In genomic region chr5:132424167-132424935, GRCh38 we compare ENCODE assay signal across 1 cellular context.
TF ChIP-seq lines count a peak whose summit lies in the region.

No MANE protein-coding gene starts in this region.

TF ChIP-seq in K562, 482 proteins besides CTCF, POLR2A, EP300 and RAD21:
- TF ChIP-seq, protein P1, sequence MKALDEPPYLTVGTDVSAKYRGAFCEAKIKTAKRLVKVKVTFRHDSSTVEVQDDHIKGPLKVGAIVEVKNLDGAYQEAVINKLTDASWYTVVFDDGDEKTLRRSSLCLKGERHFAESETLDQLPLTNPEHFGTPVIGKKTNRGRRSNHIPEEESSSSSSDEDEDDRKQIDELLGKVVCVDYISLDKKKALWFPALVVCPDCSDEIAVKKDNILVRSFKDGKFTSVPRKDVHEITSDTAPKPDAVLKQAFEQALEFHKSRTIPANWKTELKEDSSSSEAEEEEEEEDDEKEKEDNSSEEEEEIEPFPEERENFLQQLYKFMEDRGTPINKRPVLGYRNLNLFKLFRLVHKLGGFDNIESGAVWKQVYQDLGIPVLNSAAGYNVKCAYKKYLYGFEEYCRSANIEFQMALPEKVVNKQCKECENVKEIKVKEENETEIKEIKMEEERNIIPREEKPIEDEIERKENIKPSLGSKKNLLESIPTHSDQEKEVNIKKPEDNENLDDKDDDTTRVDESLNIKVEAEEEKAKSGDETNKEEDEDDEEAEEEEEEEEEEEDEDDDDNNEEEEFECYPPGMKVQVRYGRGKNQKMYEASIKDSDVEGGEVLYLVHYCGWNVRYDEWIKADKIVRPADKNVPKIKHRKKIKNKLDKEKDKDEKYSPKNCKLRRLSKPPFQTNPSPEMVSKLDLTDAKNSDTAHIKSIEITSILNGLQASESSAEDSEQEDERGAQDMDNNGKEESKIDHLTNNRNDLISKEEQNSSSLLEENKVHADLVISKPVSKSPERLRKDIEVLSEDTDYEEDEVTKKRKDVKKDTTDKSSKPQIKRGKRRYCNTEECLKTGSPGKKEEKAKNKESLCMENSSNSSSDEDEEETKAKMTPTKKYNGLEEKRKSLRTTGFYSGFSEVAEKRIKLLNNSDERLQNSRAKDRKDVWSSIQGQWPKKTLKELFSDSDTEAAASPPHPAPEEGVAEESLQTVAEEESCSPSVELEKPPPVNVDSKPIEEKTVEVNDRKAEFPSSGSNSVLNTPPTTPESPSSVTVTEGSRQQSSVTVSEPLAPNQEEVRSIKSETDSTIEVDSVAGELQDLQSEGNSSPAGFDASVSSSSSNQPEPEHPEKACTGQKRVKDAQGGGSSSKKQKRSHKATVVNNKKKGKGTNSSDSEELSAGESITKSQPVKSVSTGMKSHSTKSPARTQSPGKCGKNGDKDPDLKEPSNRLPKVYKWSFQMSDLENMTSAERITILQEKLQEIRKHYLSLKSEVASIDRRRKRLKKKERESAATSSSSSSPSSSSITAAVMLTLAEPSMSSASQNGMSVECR (CRISPR knock-in tag; IDR thresholded peaks at IDR 0.05) = 0 out of 2 replicates have a peak, but pooled peaks have one; percentile 35
- TF ChIP-seq CBFA2T2 (conservative IDR thresholded peaks at IDR 0.05) = 0 out of 2 replicates have a peak, but pooled peaks have one; percentile 7
- no peak for TF ChIP-seq CBFB (CRISPR knock-in tag; IDR thresholded peaks at IDR 0.05)
- no peak for TF ChIP-seq PCBP2 (IDR thresholded peaks at IDR 0.05; ENCODE audit: low read depth, low read length, poor library complexity, severe bottlenecking)
- TF ChIP-seq ARID1B (IDR thresholded peaks at IDR 0.05) = 0 out of 2 replicates have a peak, but pooled peaks have one; percentile 15
- TF ChIP-seq E2F4 (CRISPR knock-in tag; IDR thresholded peaks at IDR 0.05; ENCODE audit: low read depth) = no peak
- TF ChIP-seq, protein P2, sequence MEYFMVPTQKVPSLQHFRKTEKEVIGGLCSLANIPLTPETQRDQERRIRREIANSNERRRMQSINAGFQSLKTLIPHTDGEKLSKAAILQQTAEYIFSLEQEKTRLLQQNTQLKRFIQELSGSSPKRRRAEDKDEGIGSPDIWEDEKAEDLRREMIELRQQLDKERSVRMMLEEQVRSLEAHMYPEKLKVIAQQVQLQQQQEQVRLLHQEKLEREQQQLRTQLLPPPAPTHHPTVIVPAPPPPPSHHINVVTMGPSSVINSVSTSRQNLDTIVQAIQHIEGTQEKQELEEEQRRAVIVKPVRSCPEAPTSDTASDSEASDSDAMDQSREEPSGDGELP (CRISPR knock-in tag; IDR thresholded peaks at IDR 0.05; ENCODE audit: borderline replicate concordance) = peak; percentile 21; the same call in 1 of the 2 replicates
- TF ChIP-seq FOXP1 (CRISPR knock-in tag; IDR thresholded peaks at IDR 0.05) = 0 out of 2 replicates have a peak, but pooled peaks have one; percentile 13
- peak; percentile 44 for TF ChIP-seq CBFA2T3 (IDR thresholded peaks at IDR 0.05)
- no peak for TF ChIP-seq ZNF124 (CRISPR knock-in tag; IDR thresholded peaks at IDR 0.05)
- TF ChIP-seq, protein P3, sequence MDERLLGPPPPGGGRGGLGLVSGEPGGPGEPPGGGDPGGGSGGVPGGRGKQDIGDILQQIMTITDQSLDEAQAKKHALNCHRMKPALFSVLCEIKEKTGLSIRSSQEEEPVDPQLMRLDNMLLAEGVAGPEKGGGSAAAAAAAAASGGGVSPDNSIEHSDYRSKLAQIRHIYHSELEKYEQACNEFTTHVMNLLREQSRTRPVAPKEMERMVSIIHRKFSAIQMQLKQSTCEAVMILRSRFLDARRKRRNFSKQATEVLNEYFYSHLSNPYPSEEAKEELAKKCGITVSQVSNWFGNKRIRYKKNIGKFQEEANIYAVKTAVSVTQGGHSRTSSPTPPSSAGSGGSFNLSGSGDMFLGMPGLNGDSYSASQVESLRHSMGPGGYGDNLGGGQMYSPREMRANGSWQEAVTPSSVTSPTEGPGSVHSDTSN (CRISPR knock-in tag; IDR thresholded peaks at IDR 0.05; ENCODE audit: low read depth) = no peak
- TF ChIP-seq, protein P3 (tag; conservative IDR thresholded peaks at IDR 0.05; ENCODE audit: low read depth) = peak; percentile 75
- no peak for TF ChIP-seq FOXA1 (IDR thresholded peaks at IDR 0.05; ENCODE audit: borderline replicate concordance)
- TF ChIP-seq FOXK2 (conservative IDR thresholded peaks at IDR 0.05 in 1 of 2, IDR thresholded peaks at IDR 0.05 in 1 of 2; ENCODE audit: low read depth in 2 of 2) = no peak
- no peak for TF ChIP-seq BCOR (IDR thresholded peaks at IDR 0.05)
- 0 out of 2 replicates have a peak, but pooled peaks have one; percentile 35 for TF ChIP-seq HINFP (tag; conservative IDR thresholded peaks at IDR 0.05; ENCODE audit: low read depth)
- TF ChIP-seq HNRNPK (IDR thresholded peaks at IDR 0.05; ENCODE audit: low read depth, low read length, poor library complexity, severe bottlenecking) = no peak
- no peak for TF ChIP-seq ZNF224 (CRISPR knock-in tag; IDR thresholded peaks at IDR 0.05)
- peak; percentile 70 for TF ChIP-seq MEIS2 (IDR thresholded peaks at IDR 0.05; ENCODE audit: partially characterized antibody)
- no peak for TF ChIP-seq FOXA3 (CRISPR knock-in tag; conservative IDR thresholded peaks at IDR 0.05 in 1 of 2, IDR thresholded peaks at IDR 0.05 in 1 of 2)
- TF ChIP-seq RUNX1 (IDR thresholded peaks at IDR 0.05; ENCODE audit: low read depth) = no peak
- 0 out of 2 replicates have a peak, but pooled peaks have one; percentile 16 for TF ChIP-seq DDX20 (tag; IDR thresholded peaks at IDR 0.05; ENCODE audit: low read depth)
- TF ChIP-seq MEF2D (tag; conservative IDR thresholded peaks at IDR 0.05; ENCODE audit: low read depth) = no peak
- 0 out of 2 replicates have a peak, but pooled peaks have one; percentile 12 for TF ChIP-seq ZNF668 (CRISPR knock-in tag; IDR thresholded peaks at IDR 0.05)
- TF ChIP-seq, protein P4, sequence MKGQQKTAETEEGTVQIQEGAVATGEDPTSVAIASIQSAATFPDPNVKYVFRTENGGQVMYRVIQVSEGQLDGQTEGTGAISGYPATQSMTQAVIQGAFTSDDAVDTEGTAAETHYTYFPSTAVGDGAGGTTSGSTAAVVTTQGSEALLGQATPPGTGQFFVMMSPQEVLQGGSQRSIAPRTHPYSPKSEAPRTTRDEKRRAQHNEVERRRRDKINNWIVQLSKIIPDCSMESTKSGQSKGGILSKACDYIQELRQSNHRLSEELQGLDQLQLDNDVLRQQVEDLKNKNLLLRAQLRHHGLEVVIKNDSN (CRISPR knock-in tag; IDR thresholded peaks at IDR 0.05) = peak; percentile 44; the same call in 1 of the 2 replicates
- TF ChIP-seq, protein P5, sequence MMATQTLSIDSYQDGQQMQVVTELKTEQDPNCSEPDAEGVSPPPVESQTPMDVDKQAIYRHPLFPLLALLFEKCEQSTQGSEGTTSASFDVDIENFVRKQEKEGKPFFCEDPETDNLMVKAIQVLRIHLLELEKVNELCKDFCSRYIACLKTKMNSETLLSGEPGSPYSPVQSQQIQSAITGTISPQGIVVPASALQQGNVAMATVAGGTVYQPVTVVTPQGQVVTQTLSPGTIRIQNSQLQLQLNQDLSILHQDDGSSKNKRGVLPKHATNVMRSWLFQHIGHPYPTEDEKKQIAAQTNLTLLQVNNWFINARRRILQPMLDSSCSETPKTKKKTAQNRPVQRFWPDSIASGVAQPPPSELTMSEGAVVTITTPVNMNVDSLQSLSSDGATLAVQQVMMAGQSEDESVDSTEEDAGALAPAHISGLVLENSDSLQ (IDR thresholded peaks at IDR 0.05) = peak; percentile 80
- TF ChIP-seq SOX6 (IDR thresholded peaks at IDR 0.05) = no peak
- peak; percentile 41; the same call in 1 of the 2 replicates for TF ChIP-seq ZFX (CRISPR knock-in tag; IDR thresholded peaks at IDR 0.05)
- no peak for TF ChIP-seq ZNF174 (CRISPR knock-in tag; IDR thresholded peaks at IDR 0.05)
